ENCODE assay signal across 8 cellular contexts in the genomic region with DNA sequence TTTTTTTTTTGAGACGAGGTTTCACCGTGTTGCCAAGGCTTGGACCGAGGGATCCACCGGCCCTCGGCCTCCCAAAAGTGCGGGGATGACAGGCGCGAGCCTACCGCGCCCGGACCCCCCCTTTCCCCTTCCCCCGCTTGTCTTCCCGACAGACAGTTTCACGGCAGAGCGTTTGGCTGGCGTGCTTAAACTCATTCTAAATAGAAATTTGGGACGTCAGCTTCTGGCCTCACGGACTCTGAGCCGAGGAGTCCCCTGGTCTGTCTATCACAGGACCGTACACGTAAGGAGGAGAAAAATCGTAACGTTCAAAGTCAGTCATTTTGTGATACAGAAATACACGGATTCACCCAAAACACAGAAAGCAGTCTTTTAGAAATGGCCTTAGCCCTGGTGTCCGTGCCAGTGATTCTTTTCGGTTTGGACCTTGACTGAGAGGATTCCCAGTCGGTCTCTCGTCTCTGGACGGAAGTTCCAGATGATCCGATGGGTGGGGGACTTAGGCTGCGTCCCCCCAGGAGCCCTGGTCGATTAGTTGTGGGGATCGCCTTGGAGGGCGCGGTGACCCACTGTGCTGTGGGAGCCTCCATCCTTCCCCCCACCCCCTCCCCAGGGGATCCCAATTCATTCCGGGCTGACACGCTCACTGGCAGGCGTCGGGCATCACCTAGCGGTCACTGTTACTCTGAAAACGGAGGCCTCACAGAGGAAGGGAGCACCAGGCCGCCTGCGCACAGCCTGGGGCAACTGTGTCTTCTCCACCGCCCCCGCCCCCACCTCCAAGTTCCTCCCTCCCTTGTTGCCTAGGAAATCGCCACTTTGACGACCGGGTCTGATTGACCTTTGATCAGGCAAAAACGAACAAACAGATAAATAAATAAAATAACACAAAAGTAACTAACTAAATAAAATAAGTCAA.
DNase-seq lines count a peak whose midpoint lies in the region; ATAC-seq, FAIRE-seq and TF ChIP-seq lines count a peak whose summit lies in the region.
"Not testable (repeated sequence)": the region's sequence is repeated elsewhere in the genome, so short reads cannot be mapped to it uniquely, and the experiment has no call there.

No MANE protein-coding gene starts in this region.

- H3K27me3 Mint-ChIP-seq in CD8-positive, alpha-beta T cell (ENCODE audit: low read depth); T-cell: not testable (repeated sequence)

- CTCF ChIA-PET in CD8-positive, alpha-beta T cell (lab: Charles Lee); T-cell (lab: Charles Lee): not testable (repeated sequence)

- POLR2A ChIA-PET in CD8-positive, alpha-beta T cell (lab: Charles Lee); T-cell (lab: Charles Lee): not testable (repeated sequence)

- intact Hi-C loops in CD8-positive, alpha-beta T cell (cut with DNase I, micrococcal nuclease); pancreas (cut with DNase I): not testable (repeated sequence)

- not testable (repeated sequence) for H3K4me3 ChIP-seq in CD8-positive, alpha-beta T cell (ENCODE audit: low read depth, low read length); gastroesophageal sphincter; pancreas

- H3K9me3 ChIP-seq in CD8-positive, alpha-beta T cell (ENCODE audit: low read length); gastroesophageal sphincter; pancreas: not testable (repeated sequence)

- H3K4me3 Mint-ChIP-seq in CD8-positive, alpha-beta T cell; T-cell: not testable (repeated sequence)

- not testable (repeated sequence) for H3K9me3 Mint-ChIP-seq in CD8-positive, alpha-beta T cell; T-cell

- not testable (repeated sequence) for TF ChIP-seq CTCF in CD8-positive, alpha-beta T cell (IDR thresholded peaks at IDR 0.05); gastroesophageal sphincter (IDR thresholded peaks at IDR 0.05); pancreas (IDR thresholded peaks at IDR 0.05)

- H3K36me3 ChIP-seq in CD8-positive, alpha-beta T cell (ENCODE audit: insufficient read depth, low read length); gastroesophageal sphincter; pancreas: not testable (repeated sequence)

- not testable (repeated sequence) for DNase-seq in CD8-positive, alpha-beta T cell; T-cell; pancreas

- not testable (repeated sequence) for H3K27me3 ChIP-seq in CD8-positive, alpha-beta T cell (ENCODE audit: insufficient read depth, low read length); gastroesophageal sphincter; pancreas

- not testable (repeated sequence) for TF ChIP-seq EP300 in gastroesophageal sphincter (IDR thresholded peaks at IDR 0.05)

- TF ChIP-seq POLR2A in gastroesophageal sphincter (IDR thresholded peaks at IDR 0.05), result not testable (repeated sequence)

- no CpG with 5 or more reads among the region's 49 CpGs for WGBS in gastroesophageal sphincter (ENCODE audit: low coverage in 1 of 2), 2 donors
- WGBS in pancreas, 2 donors, result no CpG with 5 or more reads among the region's 49 CpGs

- not testable (repeated sequence) for H3K27ac Mint-ChIP-seq in CD8-positive, alpha-beta T cell; T-cell

- FAIRE-seq in pancreas (lab: Jason Lieb, UNC), result not testable (repeated sequence)

- not testable (repeated sequence) for H3K27ac ChIP-seq in CD8-positive, alpha-beta T cell (ENCODE audit: low read depth, low read length); gastroesophageal sphincter; pancreas

- not testable (repeated sequence) for H3K36me3 Mint-ChIP-seq in CD8-positive, alpha-beta T cell; T-cell

- H3K4me1 Mint-ChIP-seq in CD8-positive, alpha-beta T cell (ENCODE audit: low read depth); T-cell: not testable (repeated sequence)

- H3K4me1 ChIP-seq in CD8-positive, alpha-beta T cell (ENCODE audit: insufficient read depth, low read length); gastroesophageal sphincter; pancreas: not testable (repeated sequence)

- ATAC-seq in CD8-positive, alpha-beta T cell, result peak; percentile 43
- ATAC-seq in GM19043 (IDR thresholded peaks at IDR 0.05; ENCODE audit: low read depth, unreplicated experiment), result peak; percentile 34
- ATAC-seq in GM21529 (IDR thresholded peaks at IDR 0.05; ENCODE audit: unreplicated experiment), result peak; percentile 38
- ATAC-seq in HG02884 (IDR thresholded peaks at IDR 0.05; ENCODE audit: unreplicated experiment), result peak; percentile 35
- ATAC-seq in HG03280 (IDR thresholded peaks at IDR 0.05; ENCODE audit: unreplicated experiment), result peak; percentile 47
- ATAC-seq in T-cell (replicated peaks in 1 of 4), result peak; percentile 26 to 56 (median 46)
- ATAC-seq in gastroesophageal sphincter, result peak; percentile 76
- ATAC-seq in pancreas, result peak; percentile 58 to 76 (median 66)
